Comparison of ENCODE assay signal across 1 cellular context in genomic region chr4:83356899-83357661, GRCh38.
TF ChIP-seq lines count a peak whose summit lies in the region.

No MANE protein-coding gene starts in this region.

TF ChIP-seq in HEK293, 187 proteins besides CTCF, POLR2A, EP300 and RAD21 (continued from another document and continues in another):
- TF ChIP-seq MZF1 (tag by site-specific recombination; IDR thresholded peaks at IDR 0.05; ENCODE audit: borderline replicate concordance) (no peak), KLF1 (tag by site-specific recombination; IDR thresholded peaks at IDR 0.05) (no peak), IKZF3 (tag by site-specific recombination; IDR thresholded peaks at IDR 0.05) (no peak), ZNF10 (tag by site-specific recombination; IDR thresholded peaks at IDR 0.05) (0 out of 2 replicates have a peak, but pooled peaks have one; percentile 19), SCRT1 (tag by site-specific recombination; IDR thresholded peaks at IDR 0.05; ENCODE audit: borderline replicate concordance) (no peak), HOXA7 (CRISPR knock-in tag; IDR thresholded peaks at IDR 0.05; ENCODE audit: borderline replicate concordance) (no peak), PRDM1 (tag by site-specific recombination; IDR thresholded peaks at IDR 0.05) (peak; percentile 64; the same call in 1 of the 2 replicates), ZBTB17 (tag by site-specific recombination; IDR thresholded peaks at IDR 0.05) (0 out of 2 replicates have a peak, but pooled peaks have one; percentile 10), ZSCAN16 (tag by site-specific recombination; IDR thresholded peaks at IDR 0.05) (no peak), OSR2 (tag by site-specific recombination; IDR thresholded peaks at IDR 0.05) (peak; percentile 9; the same call in 1 of the 2 replicates), ZEB2 (tag by site-specific recombination; IDR thresholded peaks at IDR 0.05) (peak; percentile 70), ZNF596 (tag by site-specific recombination; IDR thresholded peaks at IDR 0.05) (no peak), ZNF121 (tag by site-specific recombination; IDR thresholded peaks at IDR 0.05) (no peak), ZBTB11 (tag by site-specific recombination; conservative IDR thresholded peaks at IDR 0.05; ENCODE audit: low read depth) (no peak), GLIS1 (tag by site-specific recombination; IDR thresholded peaks at IDR 0.05) (peak; percentile 19; the same call in 1 of the 2 replicates), ZBTB20 (tag by site-specific recombination; IDR thresholded peaks at IDR 0.05) (no peak), ZIC2 (tag by site-specific recombination; IDR thresholded peaks at IDR 0.05) (no peak), ZNF280C (tag by site-specific recombination; IDR thresholded peaks at IDR 0.05) (no peak), PBX3 (CRISPR knock-in tag; IDR thresholded peaks at IDR 0.05) (no peak), ZSCAN4 (tag by site-specific recombination; IDR thresholded peaks at IDR 0.05) (0 out of 2 replicates have a peak, but pooled peaks have one; percentile 20), ZNF660 (tag by site-specific recombination; IDR thresholded peaks at IDR 0.05) (no peak)
- TF ChIP-seq, protein P1, sequence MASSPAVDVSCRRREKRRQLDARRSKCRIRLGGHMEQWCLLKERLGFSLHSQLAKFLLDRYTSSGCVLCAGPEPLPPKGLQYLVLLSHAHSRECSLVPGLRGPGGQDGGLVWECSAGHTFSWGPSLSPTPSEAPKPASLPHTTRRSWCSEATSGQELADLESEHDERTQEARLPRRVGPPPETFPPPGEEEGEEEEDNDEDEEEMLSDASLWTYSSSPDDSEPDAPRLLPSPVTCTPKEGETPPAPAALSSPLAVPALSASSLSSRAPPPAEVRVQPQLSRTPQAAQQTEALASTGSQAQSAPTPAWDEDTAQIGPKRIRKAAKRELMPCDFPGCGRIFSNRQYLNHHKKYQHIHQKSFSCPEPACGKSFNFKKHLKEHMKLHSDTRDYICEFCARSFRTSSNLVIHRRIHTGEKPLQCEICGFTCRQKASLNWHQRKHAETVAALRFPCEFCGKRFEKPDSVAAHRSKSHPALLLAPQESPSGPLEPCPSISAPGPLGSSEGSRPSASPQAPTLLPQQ (tag by site-specific recombination; IDR thresholded peaks at IDR 0.05), result no peak
- TF ChIP-seq, protein P2, sequence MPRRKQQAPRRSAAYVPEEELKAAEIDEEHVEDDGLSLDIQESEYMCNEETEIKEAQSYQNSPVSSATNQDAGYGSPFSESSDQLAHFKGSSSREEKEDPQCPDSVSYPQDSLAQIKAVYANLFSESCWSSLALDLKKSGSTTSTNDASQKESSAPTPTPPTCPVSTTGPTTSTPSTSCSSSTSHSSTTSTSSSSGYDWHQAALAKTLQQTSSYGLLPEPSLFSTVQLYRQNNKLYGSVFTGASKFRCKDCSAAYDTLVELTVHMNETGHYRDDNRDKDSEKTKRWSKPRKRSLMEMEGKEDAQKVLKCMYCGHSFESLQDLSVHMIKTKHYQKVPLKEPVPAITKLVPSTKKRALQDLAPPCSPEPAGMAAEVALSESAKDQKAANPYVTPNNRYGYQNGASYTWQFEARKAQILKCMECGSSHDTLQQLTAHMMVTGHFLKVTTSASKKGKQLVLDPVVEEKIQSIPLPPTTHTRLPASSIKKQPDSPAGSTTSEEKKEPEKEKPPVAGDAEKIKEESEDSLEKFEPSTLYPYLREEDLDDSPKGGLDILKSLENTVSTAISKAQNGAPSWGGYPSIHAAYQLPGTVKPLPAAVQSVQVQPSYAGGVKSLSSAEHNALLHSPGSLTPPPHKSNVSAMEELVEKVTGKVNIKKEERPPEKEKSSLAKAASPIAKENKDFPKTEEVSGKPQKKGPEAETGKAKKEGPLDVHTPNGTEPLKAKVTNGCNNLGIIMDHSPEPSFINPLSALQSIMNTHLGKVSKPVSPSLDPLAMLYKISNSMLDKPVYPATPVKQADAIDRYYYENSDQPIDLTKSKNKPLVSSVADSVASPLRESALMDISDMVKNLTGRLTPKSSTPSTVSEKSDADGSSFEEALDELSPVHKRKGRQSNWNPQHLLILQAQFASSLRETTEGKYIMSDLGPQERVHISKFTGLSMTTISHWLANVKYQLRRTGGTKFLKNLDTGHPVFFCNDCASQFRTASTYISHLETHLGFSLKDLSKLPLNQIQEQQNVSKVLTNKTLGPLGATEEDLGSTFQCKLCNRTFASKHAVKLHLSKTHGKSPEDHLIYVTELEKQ (tag by site-specific recombination; IDR thresholded peaks at IDR 0.05; ENCODE audit: borderline replicate concordance), result no peak; the same call in 1 of the 2 replicates
- TF ChIP-seq, protein P3, sequence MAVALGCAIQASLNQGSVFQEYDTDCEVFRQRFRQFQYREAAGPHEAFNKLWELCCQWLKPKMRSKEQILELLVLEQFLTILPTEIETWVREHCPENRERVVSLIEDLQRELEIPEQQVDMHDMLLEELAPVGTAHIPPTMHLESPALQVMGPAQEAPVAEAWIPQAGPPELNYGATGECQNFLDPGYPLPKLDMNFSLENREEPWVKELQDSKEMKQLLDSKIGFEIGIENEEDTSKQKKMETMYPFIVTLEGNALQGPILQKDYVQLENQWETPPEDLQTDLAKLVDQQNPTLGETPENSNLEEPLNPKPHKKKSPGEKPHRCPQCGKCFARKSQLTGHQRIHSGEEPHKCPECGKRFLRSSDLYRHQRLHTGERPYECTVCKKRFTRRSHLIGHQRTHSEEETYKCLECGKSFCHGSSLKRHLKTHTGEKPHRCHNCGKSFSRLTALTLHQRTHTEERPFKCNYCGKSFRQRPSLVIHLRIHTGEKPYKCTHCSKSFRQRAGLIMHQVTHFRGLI (tag by site-specific recombination; IDR thresholded peaks at IDR 0.05), result peak; percentile 14; the same call in 1 of the 2 replicates
- TF ChIP-seq, protein P4, sequence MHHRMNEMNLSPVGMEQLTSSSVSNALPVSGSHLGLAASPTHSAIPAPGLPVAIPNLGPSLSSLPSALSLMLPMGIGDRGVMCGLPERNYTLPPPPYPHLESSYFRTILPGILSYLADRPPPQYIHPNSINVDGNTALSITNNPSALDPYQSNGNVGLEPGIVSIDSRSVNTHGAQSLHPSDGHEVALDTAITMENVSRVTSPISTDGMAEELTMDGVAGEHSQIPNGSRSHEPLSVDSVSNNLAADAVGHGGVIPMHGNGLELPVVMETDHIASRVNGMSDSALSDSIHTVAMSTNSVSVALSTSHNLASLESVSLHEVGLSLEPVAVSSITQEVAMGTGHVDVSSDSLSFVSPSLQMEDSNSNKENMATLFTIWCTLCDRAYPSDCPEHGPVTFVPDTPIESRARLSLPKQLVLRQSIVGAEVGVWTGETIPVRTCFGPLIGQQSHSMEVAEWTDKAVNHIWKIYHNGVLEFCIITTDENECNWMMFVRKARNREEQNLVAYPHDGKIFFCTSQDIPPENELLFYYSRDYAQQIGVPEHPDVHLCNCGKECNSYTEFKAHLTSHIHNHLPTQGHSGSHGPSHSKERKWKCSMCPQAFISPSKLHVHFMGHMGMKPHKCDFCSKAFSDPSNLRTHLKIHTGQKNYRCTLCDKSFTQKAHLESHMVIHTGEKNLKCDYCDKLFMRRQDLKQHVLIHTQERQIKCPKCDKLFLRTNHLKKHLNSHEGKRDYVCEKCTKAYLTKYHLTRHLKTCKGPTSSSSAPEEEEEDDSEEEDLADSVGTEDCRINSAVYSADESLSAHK (tag by site-specific recombination; IDR thresholded peaks at IDR 0.05), result peak; percentile 98
- TF ChIP-seq, protein P5, sequence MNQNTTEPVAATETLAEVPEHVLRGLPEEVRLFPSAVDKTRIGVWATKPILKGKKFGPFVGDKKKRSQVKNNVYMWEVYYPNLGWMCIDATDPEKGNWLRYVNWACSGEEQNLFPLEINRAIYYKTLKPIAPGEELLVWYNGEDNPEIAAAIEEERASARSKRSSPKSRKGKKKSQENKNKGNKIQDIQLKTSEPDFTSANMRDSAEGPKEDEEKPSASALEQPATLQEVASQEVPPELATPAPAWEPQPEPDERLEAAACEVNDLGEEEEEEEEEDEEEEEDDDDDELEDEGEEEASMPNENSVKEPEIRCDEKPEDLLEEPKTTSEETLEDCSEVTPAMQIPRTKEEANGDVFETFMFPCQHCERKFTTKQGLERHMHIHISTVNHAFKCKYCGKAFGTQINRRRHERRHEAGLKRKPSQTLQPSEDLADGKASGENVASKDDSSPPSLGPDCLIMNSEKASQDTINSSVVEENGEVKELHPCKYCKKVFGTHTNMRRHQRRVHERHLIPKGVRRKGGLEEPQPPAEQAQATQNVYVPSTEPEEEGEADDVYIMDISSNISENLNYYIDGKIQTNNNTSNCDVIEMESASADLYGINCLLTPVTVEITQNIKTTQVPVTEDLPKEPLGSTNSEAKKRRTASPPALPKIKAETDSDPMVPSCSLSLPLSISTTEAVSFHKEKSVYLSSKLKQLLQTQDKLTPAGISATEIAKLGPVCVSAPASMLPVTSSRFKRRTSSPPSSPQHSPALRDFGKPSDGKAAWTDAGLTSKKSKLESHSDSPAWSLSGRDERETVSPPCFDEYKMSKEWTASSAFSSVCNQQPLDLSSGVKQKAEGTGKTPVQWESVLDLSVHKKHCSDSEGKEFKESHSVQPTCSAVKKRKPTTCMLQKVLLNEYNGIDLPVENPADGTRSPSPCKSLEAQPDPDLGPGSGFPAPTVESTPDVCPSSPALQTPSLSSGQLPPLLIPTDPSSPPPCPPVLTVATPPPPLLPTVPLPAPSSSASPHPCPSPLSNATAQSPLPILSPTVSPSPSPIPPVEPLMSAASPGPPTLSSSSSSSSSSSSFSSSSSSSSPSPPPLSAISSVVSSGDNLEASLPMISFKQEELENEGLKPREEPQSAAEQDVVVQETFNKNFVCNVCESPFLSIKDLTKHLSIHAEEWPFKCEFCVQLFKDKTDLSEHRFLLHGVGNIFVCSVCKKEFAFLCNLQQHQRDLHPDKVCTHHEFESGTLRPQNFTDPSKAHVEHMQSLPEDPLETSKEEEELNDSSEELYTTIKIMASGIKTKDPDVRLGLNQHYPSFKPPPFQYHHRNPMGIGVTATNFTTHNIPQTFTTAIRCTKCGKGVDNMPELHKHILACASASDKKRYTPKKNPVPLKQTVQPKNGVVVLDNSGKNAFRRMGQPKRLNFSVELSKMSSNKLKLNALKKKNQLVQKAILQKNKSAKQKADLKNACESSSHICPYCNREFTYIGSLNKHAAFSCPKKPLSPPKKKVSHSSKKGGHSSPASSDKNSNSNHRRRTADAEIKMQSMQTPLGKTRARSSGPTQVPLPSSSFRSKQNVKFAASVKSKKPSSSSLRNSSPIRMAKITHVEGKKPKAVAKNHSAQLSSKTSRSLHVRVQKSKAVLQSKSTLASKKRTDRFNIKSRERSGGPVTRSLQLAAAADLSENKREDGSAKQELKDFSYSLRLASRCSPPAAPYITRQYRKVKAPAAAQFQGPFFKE (tag by site-specific recombination; IDR thresholded peaks at IDR 0.05; ENCODE audit: borderline replicate concordance), result no peak
- TF ChIP-seq, protein P6, sequence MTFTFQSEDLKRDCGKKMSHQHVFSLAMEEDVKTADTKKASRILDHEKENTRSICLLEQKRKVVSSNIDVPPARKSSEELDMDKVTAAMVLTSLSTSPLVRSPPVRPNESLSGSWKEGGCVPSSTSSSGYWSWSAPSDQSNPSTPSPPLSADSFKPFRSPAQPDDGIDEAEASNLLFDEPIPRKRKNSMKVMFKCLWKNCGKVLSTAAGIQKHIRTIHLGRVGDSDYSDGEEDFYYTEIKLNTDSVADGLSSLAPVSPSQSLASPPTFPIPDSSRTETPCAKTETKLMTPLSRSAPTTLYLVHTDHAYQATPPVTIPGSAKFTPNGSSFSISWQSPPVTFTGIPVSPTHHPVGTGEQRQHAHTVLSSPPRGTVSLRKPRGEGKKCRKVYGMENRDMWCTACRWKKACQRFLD (tag by site-specific recombination; IDR thresholded peaks at IDR 0.05), result no peak
